In the genomic region with DNA sequence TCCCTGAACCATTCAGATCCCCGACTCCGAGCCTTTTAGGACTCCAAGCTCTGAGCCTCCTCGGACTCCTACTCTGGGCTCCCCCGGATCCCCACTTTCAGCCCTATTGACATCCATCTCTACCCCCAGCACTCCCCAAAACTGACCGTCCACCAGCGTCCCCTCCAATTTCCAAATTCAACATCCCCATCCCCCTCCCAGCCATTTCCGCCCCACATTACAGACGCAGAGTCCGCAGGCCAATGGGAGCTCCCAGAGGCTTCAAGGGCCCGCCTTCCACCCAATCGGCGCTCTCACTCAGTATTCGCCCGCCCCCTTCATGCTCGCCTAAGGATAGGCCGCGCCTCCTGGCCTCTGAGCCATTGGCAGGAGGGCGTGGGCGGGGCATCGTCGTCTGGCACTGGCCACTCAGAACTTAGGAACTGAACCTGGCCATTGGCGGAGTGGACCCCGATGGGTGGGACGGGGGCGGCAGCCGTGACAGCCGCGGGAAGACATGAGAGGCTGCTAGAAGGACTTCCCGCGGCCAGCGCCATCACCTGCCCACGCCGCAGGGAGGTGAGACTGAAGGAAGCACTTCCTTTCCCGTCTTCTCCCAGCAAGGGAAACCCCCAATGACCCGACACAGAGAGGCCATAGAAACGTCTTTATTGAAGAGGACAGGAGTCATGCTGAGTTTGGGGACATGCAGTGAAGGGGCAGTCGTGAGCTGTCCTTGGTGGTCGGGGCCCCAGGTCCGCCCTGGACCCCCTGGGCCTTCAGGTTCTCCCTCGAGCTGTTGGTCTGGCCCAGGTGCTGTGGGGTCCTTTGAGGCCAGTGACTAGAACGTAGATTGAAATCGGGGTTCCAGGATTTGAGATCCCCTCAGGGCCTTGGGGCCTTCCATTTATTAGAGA, we compare ENCODE assay signal across 8 cellular contexts. TPM values are rescaled to one million over a fixed set of nuclear protein-coding genes. Genes with fewer than 3 reads are reported as not detected.
DNase-seq lines count a peak whose midpoint lies in the region; ATAC-seq lines count a peak whose summit lies in the region.

A gene (minus strand): TSS at position 185 of the 896 bp plus-strand sequence. CDS start 816 bp downstream, outside the sequence.

- peaks cover 0 to 10% (median 2%) of the 10 kb centered on the region in 3 donors for H3K36me3 Mint-ChIP-seq in CD8-positive, alpha-beta memory T cell

- peaks cover 41 to 44% (median 43%) of the 10 kb centered on the region in 3 donors for H3K4me1 Mint-ChIP-seq in CD8-positive, alpha-beta memory T cell

- peak within 1 kb of the TSS; percentile 86 to 99 (median 97) for H3K4me3 Mint-ChIP-seq in CD8-positive, alpha-beta memory T cell

- peaks cover 17% of the 10 kb centered on the region for H3K4me1 ChIP-seq in CD8-positive, alpha-beta memory T cell (ENCODE audit: insufficient read depth, low read length)
- peaks cover 17% of the 10 kb centered on the region for H3K4me1 ChIP-seq in effector memory CD4-positive, alpha-beta T cell (ENCODE audit: control insufficient read depth, insufficient read depth, low read length, poor library complexity, severe bottlenecking)

- H3K4me3 ChIP-seq in CD8-positive, alpha-beta memory T cell (ENCODE audit: low read length), result peak within 1 kb of the TSS; percentile 83
- H3K4me3 ChIP-seq in effector memory CD4-positive, alpha-beta T cell (ENCODE audit: insufficient read depth, low read depth, low read length, poor library complexity, severe bottlenecking), result peak within 1 kb of the TSS; percentile 89

- POLR2A ChIA-PET in CD8-positive, alpha-beta memory T cell (lab: Charles Lee), result interaction anchor here (0.7 to 1.4 kb wide), 5 partner anchors 8 to 55 kb away, joined by 3 to 8 read pairs (median 4); a partner anchor contains a TSS

- H3K9me3 Mint-ChIP-seq in CD8-positive, alpha-beta memory T cell, result no peaks in the 10 kb centered on the region

- no peaks in the 10 kb centered on the region for H3K9me3 ChIP-seq in CD8-positive, alpha-beta memory T cell (ENCODE audit: low read length)
- H3K9me3 ChIP-seq in effector memory CD4-positive, alpha-beta T cell (ENCODE audit: control insufficient read depth, low read length), result no peaks in the 10 kb centered on the region

- H3K36me3 ChIP-seq in CD8-positive, alpha-beta memory T cell (ENCODE audit: insufficient read depth, low read length), result no peaks in the 10 kb centered on the region
- no peaks in the 10 kb centered on the region for H3K36me3 ChIP-seq in effector memory CD4-positive, alpha-beta T cell (ENCODE audit: control insufficient read depth, insufficient read depth, low read length)

- peak within 1 kb of the TSS; percentile 86 for H3K27ac ChIP-seq in CD8-positive, alpha-beta memory T cell (ENCODE audit: low read depth, low read length)
- peak within 1 kb of the TSS; percentile 77 for H3K27ac ChIP-seq in effector memory CD4-positive, alpha-beta T cell (ENCODE audit: insufficient read depth, low read length, poor library complexity, severe bottlenecking)

- CTCF ChIA-PET in CD8-positive, alpha-beta memory T cell (lab: Charles Lee), result interaction anchor here (0.8 to 1.4 kb wide), 4 partner anchors 39 to 114 kb away, joined by 3 to 5 read pairs (median 4); a partner anchor contains a TSS

- H3K27ac Mint-ChIP-seq in CD8-positive, alpha-beta memory T cell, result peak within 1 kb of the TSS; percentile 68 to 99 (median 95)

- peak; percentile 91 for ATAC-seq in GM19468 (IDR thresholded peaks at IDR 0.05; ENCODE audit: extremely low read depth, unreplicated experiment)

- H3K27me3 ChIP-seq in CD8-positive, alpha-beta memory T cell (ENCODE audit: insufficient read depth, low read length, poor library complexity, severe bottlenecking), result no peaks in the 10 kb centered on the region
- no peaks in the 10 kb centered on the region for H3K27me3 ChIP-seq in effector memory CD4-positive, alpha-beta T cell (replicated peaks; ENCODE audit: control insufficient read depth, insufficient read depth, low read length, poor library complexity, severe bottlenecking)

- DNase-seq in CD8-positive, alpha-beta memory T cell, result peak; percentile 97 to 99 (median 99)
- DNase-seq in HS-5 (ENCODE audit: low read depth) (peak; percentile 94), lung microvascular endothelial cell (ENCODE audit: low read depth in 2 of 2) (peak; percentile 99)
- peak; percentile 100 for DNase-seq in NK-92 treated with Interleukin-12 subunit alpha and Interleukin-12 subunit beta, amount 100 ng/mL, for 24 hours (lab: John Stamatoyannopoulos, UW)
- peak; percentile 99 for DNase-seq in activated CD8-positive, alpha-beta memory T cell treated with anti-CD3 and anti-CD28 coated beads for 24 hours
- peak; percentile 97 to 99 (median 99) for DNase-seq in effector memory CD4-positive, alpha-beta T cell
- peak; percentile 100 for DNase-seq in stimulated activated CD4-positive, alpha-beta T cell treated with anti-CD3 and anti-CD28 coated beads, TNF-alpha, amount 100 ng/mL, for 48 hours (ENCODE audit: low read depth in 3 of 3)

- no peaks in the 10 kb centered on the region for H3K27me3 Mint-ChIP-seq in CD8-positive, alpha-beta memory T cell

RNA-seq across cellular contexts. Expression of the gene that starts here (rescaled TPM):
- 10 to 100 TPM; 37.2 to 41.3 TPM for total RNA-seq in CD8-positive, alpha-beta memory T cell
- polyA plus RNA-seq in CD8-positive, alpha-beta memory T cell, result 21.2 TPM
- 7.3 and 7.8 TPM in 2 replicates for total RNA-seq in lung microvascular endothelial cell

Comparison
In these comparisons a context has a peak if more than half of its experiments do, and no peak if none do; other contexts are left out.
1. Peak in every context shown above with its lines: DNase-seq, ATAC-seq, H3K4me3 ChIP-seq and H3K27ac ChIP-seq.